ENCODE assay signal across 27 cellular contexts in genomic region chr12:83074495-83074894, GRCh38.
"Had no signal": no experiment of that assay in that cellular context is flagged by ENCODE, and none has a peak within 500 bp of the region (broad histone marks: within the 10 kb centered on the region; RNA-seq: fewer than 3 reads in every experiment).

No MANE protein-coding gene starts in this region.

- H3K27ac Mint-ChIP-seq: activated CD4-positive, alpha-beta memory T cell treated with anti-CD3 and anti-CD28 coated beads, Interleukin-2, amount 10 ng/mL, durations not matched to agents 7 days and 5 days; activated CD4-positive, alpha-beta T cell treated with anti-CD3 and anti-CD28 coated beads, Interleukin-2, amount 10 ng/mL, durations not matched to agents 7 days and 5 days; activated naive CD4-positive, alpha-beta T cell treated with anti-CD3 and anti-CD28 coated beads, Interleukin-2, amount 50 U/mL, for 24 hours; activated T-helper 17 cell treated with anti-CD3 and anti-CD28 coated beads, Interleukin-2, amount 50 U/mL, for 72 hours; dendritic cell treated with granulocyte-macrophage colony-stimulating factor and Interleukin-4, amounts not matched to agents 40 ng/mL and 50 ng/mL, for 4 days had no signal

- H3K4me1 Mint-ChIP-seq: activated CD4-positive, alpha-beta memory T cell treated with anti-CD3 and anti-CD28 coated beads, Interleukin-2, amount 10 ng/mL, durations not matched to agents 7 days and 5 days; activated CD4-positive, alpha-beta T cell treated with anti-CD3 and anti-CD28 coated beads, Interleukin-2, amount 10 ng/mL, durations not matched to agents 7 days and 5 days; activated naive CD4-positive, alpha-beta T cell treated with anti-CD3 and anti-CD28 coated beads, Interleukin-2, amount 50 U/mL, for 24 hours; activated T-helper 17 cell treated with anti-CD3 and anti-CD28 coated beads, Interleukin-2, amount 50 U/mL, for 72 hours; central memory CD8-positive, alpha-beta T cell had no signal

- DNase-seq: activated CD4-positive, alpha-beta memory T cell treated with anti-CD3 and anti-CD28 coated beads, Interleukin-2, amount 10 ng/mL, durations not matched to agents 7 days and 5 days; activated CD4-positive, alpha-beta T cell treated with anti-CD3 and anti-CD28 coated beads for 1 hour; activated CD4-positive, alpha-beta T cell treated with anti-CD3 and anti-CD28 coated beads, Interleukin-2, amount 10 ng/mL, durations not matched to agents 7 days and 5 days; activated gamma-delta T cell treated with Interleukin-2 at 50 U/mL for 16 hours; activated T-cell treated with anti-CD3 and anti-CD28 coated beads, Interleukin-2, amount 50 U/mL, for 4 hours; endodermal cell; foreskin melanocyte; heart right ventricle; left ventricle myocardium superior; nucleus accumbens; pancreas; retina; stimulated activated CD4-positive, alpha-beta T cell treated with anti-CD3 and anti-CD28 coated beads, Interleukin-12 subunit alpha, Interleukin-12 subunit beta, amount 100 ng/mL, for 4 hours; stimulated activated CD4-positive, alpha-beta T cell treated with anti-CD3 and anti-CD28 coated beads, Interleukin-4, amount 100 ng/mL, for 1 hour; stimulated activated naive CD8-positive, alpha-beta T cell treated with anti-CD3 and anti-CD28 coated beads, Interleukin-15, Interleukin-2, amounts not matched to agents 100 U/mL and 50 U/mL, for 24 hours; T-helper 2 cell; testis; transverse colon had no signal

- H3K27ac ChIP-seq: breast epithelium, esophagus muscularis mucosa, heart right ventricle, pancreas, prostate gland, skin epidermis, testis, transverse colon had no signal

- H3K36me3 ChIP-seq: breast epithelium, esophagus muscularis mucosa, heart right ventricle, pancreas, prostate gland, transverse colon had no signal

- H3K4me1 ChIP-seq: breast epithelium, esophagus muscularis mucosa, heart right ventricle, pancreas, prostate gland, testis, transverse colon had no signal

- ATAC-seq: activated T-cell treated with anti-CD3 and anti-CD28 coated beads, Interleukin-2, amount 50 U/mL, for 4 hours; activated T-helper 17 cell treated with anti-CD3 and anti-CD28 coated beads, Interleukin-2, amount 50 U/mL, for 72 hours; heart right ventricle; left ventricle myocardium superior; pancreas; sciatic nerve; stimulated activated naive CD8-positive, alpha-beta T cell treated with anti-CD3 and anti-CD28 coated beads, Interleukin-15, Interleukin-2, amounts not matched to agents 100 U/mL and 50 U/mL, for 24 hours had no signal

- H3K4me3 Mint-ChIP-seq: activated CD4-positive, alpha-beta memory T cell treated with anti-CD3 and anti-CD28 coated beads, Interleukin-2, amount 10 ng/mL, durations not matched to agents 7 days and 5 days; activated CD4-positive, alpha-beta T cell treated with anti-CD3 and anti-CD28 coated beads, Interleukin-2, amount 10 ng/mL, durations not matched to agents 7 days and 5 days; activated naive CD4-positive, alpha-beta T cell treated with anti-CD3 and anti-CD28 coated beads, Interleukin-2, amount 50 U/mL, for 24 hours; activated T-cell treated with anti-CD3 and anti-CD28 coated beads, Interleukin-2, amount 50 U/mL, for 4 hours; activated T-helper 17 cell treated with anti-CD3 and anti-CD28 coated beads, Interleukin-2, amount 50 U/mL, for 72 hours; central memory CD8-positive, alpha-beta T cell; dendritic cell treated with granulocyte-macrophage colony-stimulating factor and Interleukin-4, amounts not matched to agents 40 ng/mL and 50 ng/mL, for 4 days; endodermal cell had no signal

- H3K27me3 Mint-ChIP-seq: activated CD4-positive, alpha-beta memory T cell treated with anti-CD3 and anti-CD28 coated beads, Interleukin-2, amount 10 ng/mL, durations not matched to agents 7 days and 5 days; activated CD4-positive, alpha-beta T cell treated with anti-CD3 and anti-CD28 coated beads, Interleukin-2, amount 10 ng/mL, durations not matched to agents 7 days and 5 days; activated naive CD4-positive, alpha-beta T cell treated with anti-CD3 and anti-CD28 coated beads, Interleukin-2, amount 50 U/mL, for 24 hours; activated T-helper 17 cell treated with anti-CD3 and anti-CD28 coated beads, Interleukin-2, amount 50 U/mL, for 72 hours; central memory CD8-positive, alpha-beta T cell; dendritic cell treated with granulocyte-macrophage colony-stimulating factor and Interleukin-4, amounts not matched to agents 40 ng/mL and 50 ng/mL, for 4 days had no signal

- H3K4me3 ChIP-seq: breast epithelium, esophagus muscularis mucosa, heart right ventricle, pancreas, prostate gland, skin epidermis, testis, transverse colon had no signal

- H3K27me3 ChIP-seq: breast epithelium, esophagus muscularis mucosa, heart right ventricle, pancreas, testis, transverse colon had no signal

- H3K9me3 ChIP-seq: breast epithelium, pancreas, prostate gland, testis had no signal
